In the genomic region with DNA sequence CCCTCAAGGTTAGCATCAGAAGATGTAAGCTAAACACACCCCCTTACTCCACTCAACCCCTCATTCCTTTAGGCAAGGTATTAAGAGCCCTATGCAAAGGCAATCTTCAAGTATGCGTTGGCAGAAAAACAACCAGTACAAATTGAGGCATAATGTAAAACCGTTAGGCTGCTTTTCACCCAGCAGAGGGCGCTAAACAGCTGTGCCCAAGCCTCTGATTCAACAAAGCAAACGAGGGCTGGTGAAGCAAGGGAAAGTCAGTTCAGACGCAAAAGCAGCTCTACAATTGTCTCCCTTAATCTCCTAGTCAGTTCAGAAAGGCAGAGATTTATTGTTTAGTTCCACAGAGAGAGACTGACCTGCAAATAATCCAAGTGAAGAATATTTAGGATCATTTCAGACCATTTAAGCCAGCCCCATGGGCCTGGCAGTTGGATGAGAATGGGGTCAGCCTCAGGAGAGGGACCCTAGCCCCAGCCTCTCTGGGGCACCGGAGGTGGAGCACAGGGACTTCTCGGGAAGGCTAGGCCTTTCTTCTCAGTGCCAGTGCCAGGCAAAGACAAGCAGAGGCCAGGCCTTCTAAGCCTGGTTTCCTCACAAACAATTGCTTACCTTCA, we compare ENCODE assay signal across 8 cellular contexts. TPM values are rescaled to one million over a fixed set of nuclear protein-coding genes. Genes with fewer than 3 reads are reported as not detected.
DNase-seq lines count a peak whose midpoint lies in the region; ATAC-seq lines count a peak whose summit lies in the region.

No MANE protein-coding gene starts in this region.

- DNase-seq in DMS 273 (lab: John Stamatoyannopoulos, UW; ENCODE audit: unreplicated experiment) (peak; percentile 88), NCI-H446 treated with DMSO at 0.1 percent for 48 hours (lab: John Stamatoyannopoulos, UW) (peak; percentile 52), cerebellum (ENCODE audit: low spot score) (peak; percentile 71), left colon (peak; percentile 56 to 72)
- DNase-seq in activated CD4-positive, alpha-beta T cell treated with anti-CD3 and anti-CD28 coated beads for 1 hour = peak; percentile 60
- DNase-seq in stimulated activated CD4-positive, alpha-beta T cell treated with anti-CD3 and anti-CD28 coated beads, Interleukin-1b, Interleukin-23, amount 100 ng/mL, for 48 hours = peak; percentile 73

- ATAC-seq in HG02870 (IDR thresholded peaks at IDR 0.05; ENCODE audit: unreplicated experiment) (peak; percentile 57), left colon (peak; percentile 89), HG03571 (IDR thresholded peaks at IDR 0.05; ENCODE audit: unreplicated experiment) (no peak)

- intact Hi-C loops in left colon (cut with DNase I, micrococcal nuclease) = no loop called here

RNA-seq across cellular contexts. Expression of gene DCAF5, which starts 23.5 kb away (rescaled TPM):
- total RNA-seq in cerebellum = 34.2 TPM
- total RNA-seq in left colon = 10 to 100 TPM; 38.6 to 42.3 TPM
